In the genomic region with DNA sequence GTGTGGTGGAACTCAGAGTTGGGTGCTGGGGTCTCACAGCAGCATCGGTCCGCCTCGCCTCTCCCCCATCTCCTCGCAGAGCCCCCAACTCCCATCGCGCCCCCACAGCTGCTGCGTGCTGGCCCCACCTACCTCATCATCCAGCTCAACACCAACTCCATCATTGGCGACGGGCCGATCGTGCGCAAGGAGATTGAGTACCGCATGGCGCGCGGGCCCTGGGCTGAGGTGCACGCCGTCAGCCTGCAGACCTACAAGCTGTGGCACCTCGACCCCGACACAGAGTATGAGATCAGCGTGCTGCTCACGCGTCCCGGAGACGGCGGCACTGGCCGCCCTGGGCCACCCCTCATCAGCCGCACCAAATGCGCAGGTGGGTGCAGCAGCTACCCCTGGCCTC, we compare ENCODE assay signal across 12 cellular contexts. TPM values are rescaled to one million over a fixed set of nuclear protein-coding genes. Genes with fewer than 3 reads are reported as not detected.
A peak's percentile ranks its signal among the peaks of the same experiment; 100 is the strongest.
DNase-seq lines count a peak whose midpoint lies in the region; ATAC-seq and TF ChIP-seq lines count a peak whose summit lies in the region.
"Had no signal": no experiment of that assay in that cellular context is flagged by ENCODE, and none has a peak within 500 bp of the region (broad histone marks: within the 10 kb centered on the region; RNA-seq: fewer than 3 reads in every experiment).

No MANE protein-coding gene starts in this region.

- ATAC-seq in GM23338 (peak; percentile 35), naive B cell (ENCODE audit: low read depth in 2 of 2) (no peak), GM21723 (IDR thresholded peaks at IDR 0.05; ENCODE audit: unreplicated experiment) (no peak)
- no peak for ATAC-seq in effector memory CD8-positive, alpha-beta T cell (replicated peaks)

- intact Hi-C loops in stomach (cut with DNase I; ENCODE audit: low total_unique reads) = no loop called here

- H3K9me2 ChIP-seq in GM23338 (ENCODE audit: insufficient read depth) = no peaks in the 10 kb centered on the region

- 0 out of 2 replicates have a peak, but pooled peaks cover 6% of the 10 kb centered on the region for H3K79me2 ChIP-seq in GM23338 (replicated peaks; ENCODE audit: insufficient read depth)

- H3K4me3 ChIP-seq in AG04450 (ENCODE audit: low read depth, low read length) (peak overlapping the region; percentile 62), GM23338 (peak overlapping the region; percentile 72), stomach (no peak overlapping the region)

- H4K20me1 ChIP-seq in GM23338 (replicated peaks; ENCODE audit: insufficient read depth) = peaks cover 2% of the 10 kb centered on the region; the same call in 1 of the 2 replicates

- H3K36me3 ChIP-seq in GM23338 (ENCODE audit: insufficient read depth) (no peaks in the 10 kb centered on the region), stomach (peaks cover 0 to 7% (median 3%) of the 10 kb centered on the region in 4 donors)
- H3K36me3 ChIP-seq: cardiac muscle cell, transverse colon had no signal

- no peaks in the 10 kb centered on the region for H3F3A ChIP-seq in GM23338 (replicated peaks; ENCODE audit: low read depth)

- peaks cover 40% of the 10 kb centered on the region for H3K4me1 Mint-ChIP-seq in GM23338
- H3K4me1 Mint-ChIP-seq in effector memory CD8-positive, alpha-beta T cell (ENCODE audit: low read depth in 2 of 2) = peaks cover 5 to 6% of the 10 kb centered on the region in 2 donors
- peaks cover 5 to 11% (median 7%) of the 10 kb centered on the region in 3 donors for H3K4me1 Mint-ChIP-seq in naive B cell

- H2AFZ ChIP-seq in GM23338 = peak overlapping the region; percentile 95

- H3K27me3 ChIP-seq in AG04450 (ENCODE audit: control insufficient read depth, insufficient read depth, low read length) = no peaks in the 10 kb centered on the region
- H3K27me3 ChIP-seq in GM23338 (ENCODE audit: insufficient read depth) = peaks cover 50% of the 10 kb centered on the region
- peaks cover 0 to 38% (median 26%) of the 10 kb centered on the region in 3 donors for H3K27me3 ChIP-seq in stomach
- H3K27me3 ChIP-seq: cardiac muscle cell had no signal

- no peaks in the 10 kb centered on the region; the same call in 1 of the 2 replicates for H3K9me3 ChIP-seq in AG04450 (ENCODE audit: control insufficient read depth, insufficient read depth, low read length)
- H3K9me3 ChIP-seq in stomach = no peaks in the 10 kb centered on the region
- H3K9me3 ChIP-seq: transverse colon had no signal

- peaks cover 5% of the 10 kb centered on the region; the same call in 2 of the 3 replicates for H3K36me3 Mint-ChIP-seq in GM23338 (ENCODE audit: low read depth)
- H3K36me3 Mint-ChIP-seq in effector memory CD8-positive, alpha-beta T cell (ENCODE audit: insufficient read depth) = no peaks in the 10 kb centered on the region
- H3K36me3 Mint-ChIP-seq in naive B cell = no peaks in the 10 kb centered on the region

- WGBS in stomach, 5 donors = 65 to 87% (median 79%) methylated on average over 14 to 29 of the region's 29 CpGs

- DNase-seq in AG04450 (ENCODE audit: low read depth, low spot score) (no peak), GM23338 (ENCODE audit: low spot score) (peak; percentile 79), naive B cell (no peak), amygdala (lab: John Stamatoyannopoulos, UW) (no peak), stomach (no peak), NCI-H2081 treated with DMSO at 0.1 percent for 48 hours (lab: John Stamatoyannopoulos, UW) (no peak)
- DNase-seq in effector memory CD8-positive, alpha-beta T cell = no peak
- DNase-seq: GOT3, NCI-H2029 had no signal

- H3K4me1 ChIP-seq in GM23338 (ENCODE audit: insufficient read depth) (peaks cover 31% of the 10 kb centered on the region), stomach (peaks cover 13 to 29% (median 21%) of the 10 kb centered on the region in 4 donors)

- H3K4me3 Mint-ChIP-seq in GM23338 = peak overlapping the region; percentile 81
- peak overlapping the region; percentile 70 to 79 for H3K4me3 Mint-ChIP-seq in effector memory CD8-positive, alpha-beta T cell
- H3K4me3 Mint-ChIP-seq in naive B cell = peak overlapping the region in 7 of 8 donors; percentile 67 to 89 (median 86)

- CTCF ChIA-PET in AG04450 (lab: Charles Lee) = no interaction called here

- no peak for TF ChIP-seq POLR2A in stomach (IDR thresholded peaks at IDR 0.05)

- TF ChIP-seq CTCF in AG04450 (IDR thresholded peaks at IDR 0.05; ENCODE audit: low read depth, low read length) (no peak), GM23338 (conservative IDR thresholded peaks at IDR 0.05; ENCODE audit: low read depth in 2 of 2) (no peak), stomach (IDR thresholded peaks at IDR 0.05) (no peak)

- H3K9me3 Mint-ChIP-seq in GM23338 = no peaks in the 10 kb centered on the region; the same call in 2 of the 3 replicates
- no peaks in the 10 kb centered on the region for H3K9me3 Mint-ChIP-seq in effector memory CD8-positive, alpha-beta T cell
- peaks cover 0 to 8% (median 0%) of the 10 kb centered on the region in 7 donors for H3K9me3 Mint-ChIP-seq in naive B cell

- TF ChIP-seq EP300 in stomach (IDR thresholded peaks at IDR 0.05) = no peak

- no peak overlapping the region for H3K27ac Mint-ChIP-seq in GM23338
- no peak overlapping the region for H3K27ac Mint-ChIP-seq in effector memory CD8-positive, alpha-beta T cell
- H3K27ac Mint-ChIP-seq in naive B cell = no peak overlapping the region

- H3K27me3 Mint-ChIP-seq in GM23338 (ENCODE audit: insufficient read depth, low read depth, poor library complexity) (peaks cover 49% of the 10 kb centered on the region), naive B cell (peaks cover 43 to 59% (median 58%) of the 10 kb centered on the region in 3 donors)
- H3K27me3 Mint-ChIP-seq in effector memory CD8-positive, alpha-beta T cell = peaks cover 29 to 70% of the 10 kb centered on the region in 2 donors

- POLR2A ChIA-PET in AG04450 (lab: Yijun Ruan, JAX) = interaction anchor here (0.7 kb wide), 1 partner anchor 13 kb away, joined by 3 read pairs; no protein-coding TSS in a partner anchor

- H3K27ac ChIP-seq in AG04450 (ENCODE audit: low read depth, low read length) (no peak overlapping the region), GM23338 (ENCODE audit: low read depth) (no peak overlapping the region), stomach (no peak overlapping the region)
- H3K27ac ChIP-seq: cardiac muscle cell had no signal

- peak overlapping the region; percentile 95 for H3K4me2 ChIP-seq in GM23338

TF ChIP-seq in GM23338, 12 proteins besides CTCF, POLR2A, EP300 and RAD21 (continues in another document):
- TF ChIP-seq JUNB (IDR thresholded peaks at IDR 0.05; ENCODE audit: unreplicated experiment) = no peak
- no peak for TF ChIP-seq ETS1 (IDR thresholded peaks at IDR 0.05)
- TF ChIP-seq NANOG (IDR thresholded peaks at IDR 0.05; ENCODE audit: borderline replicate concordance) = no peak
- no peak for TF ChIP-seq ZNF331 (CRISPR knock-in tag; IDR thresholded peaks at IDR 0.05; ENCODE audit: low read depth)
- no peak for TF ChIP-seq POLR2AphosphoS5 (IDR thresholded peaks at IDR 0.05; ENCODE audit: low read depth)
- TF ChIP-seq CREB1 (CRISPR knock-in tag; IDR thresholded peaks at IDR 0.05; ENCODE audit: low read depth) = no peak
- TF ChIP-seq, protein P1, sequence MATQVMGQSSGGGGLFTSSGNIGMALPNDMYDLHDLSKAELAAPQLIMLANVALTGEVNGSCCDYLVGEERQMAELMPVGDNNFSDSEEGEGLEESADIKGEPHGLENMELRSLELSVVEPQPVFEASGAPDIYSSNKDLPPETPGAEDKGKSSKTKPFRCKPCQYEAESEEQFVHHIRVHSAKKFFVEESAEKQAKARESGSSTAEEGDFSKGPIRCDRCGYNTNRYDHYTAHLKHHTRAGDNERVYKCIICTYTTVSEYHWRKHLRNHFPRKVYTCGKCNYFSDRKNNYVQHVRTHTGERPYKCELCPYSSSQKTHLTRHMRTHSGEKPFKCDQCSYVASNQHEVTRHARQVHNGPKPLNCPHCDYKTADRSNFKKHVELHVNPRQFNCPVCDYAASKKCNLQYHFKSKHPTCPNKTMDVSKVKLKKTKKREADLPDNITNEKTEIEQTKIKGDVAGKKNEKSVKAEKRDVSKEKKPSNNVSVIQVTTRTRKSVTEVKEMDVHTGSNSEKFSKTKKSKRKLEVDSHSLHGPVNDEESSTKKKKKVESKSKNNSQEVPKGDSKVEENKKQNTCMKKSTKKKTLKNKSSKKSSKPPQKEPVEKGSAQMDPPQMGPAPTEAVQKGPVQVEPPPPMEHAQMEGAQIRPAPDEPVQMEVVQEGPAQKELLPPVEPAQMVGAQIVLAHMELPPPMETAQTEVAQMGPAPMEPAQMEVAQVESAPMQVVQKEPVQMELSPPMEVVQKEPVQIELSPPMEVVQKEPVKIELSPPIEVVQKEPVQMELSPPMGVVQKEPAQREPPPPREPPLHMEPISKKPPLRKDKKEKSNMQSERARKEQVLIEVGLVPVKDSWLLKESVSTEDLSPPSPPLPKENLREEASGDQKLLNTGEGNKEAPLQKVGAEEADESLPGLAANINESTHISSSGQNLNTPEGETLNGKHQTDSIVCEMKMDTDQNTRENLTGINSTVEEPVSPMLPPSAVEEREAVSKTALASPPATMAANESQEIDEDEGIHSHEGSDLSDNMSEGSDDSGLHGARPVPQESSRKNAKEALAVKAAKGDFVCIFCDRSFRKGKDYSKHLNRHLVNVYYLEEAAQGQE (IDR thresholded peaks at IDR 0.05; ENCODE audit: unreplicated experiment) = no peak

RNA-seq across cellular contexts. Expression of gene PTPRU, which starts 24.2 kb away (rescaled TPM):
- 7.8 and 9.7 TPM in 2 replicates for polyA plus RNA-seq in AG04450 (2011; rRNA removed)
- polyA minus RNA-seq in AG04450 (2011; rRNA and poly(A)+ RNA removed) = 18.5 and 23.1 TPM in 2 replicates
- 69.6 and 105 TPM in 2 replicates for total RNA-seq in GM23338 (2014; rRNA removed; shearing (Covaris generic))
- 7.9 and 8.0 TPM in 2 replicates for polyA plus RNA-seq in GM23338 (2016; fragmentation: Nextera tagmentation; extraction: Ambion mirVana)
- polyA plus RNA-seq in naive B cell (ENCODE audit: low read depth in 6 of 6) = not detected
- total RNA-seq in stomach = 10 to 100 TPM in 2 of 5 donors, 1 to 10 TPM in 2, under 1 TPM in 1; 0.29 to 17.5 (median 8.0) TPM
- polyA plus RNA-seq in stomach = 1 to 10 TPM; 4.9 to 5.4 (median 5.2) TPM

RNA-seq across cellular contexts. Expression of gene MECR, which starts 29.8 kb away (rescaled TPM):
- polyA plus RNA-seq in AG04450 (2011; rRNA removed) (18.2 and 23.4 TPM in 2 replicates), GM23338 (2016; fragmentation: Nextera tagmentation; extraction: Ambion mirVana) (29.4 and 32.3 TPM in 2 replicates), naive B cell (ENCODE audit: low read depth in 6 of 6) (10 to 100 TPM in 5 of 6 donors, 1 to 10 TPM in 1; 9.6 to 16.9 (median 13.6) TPM), stomach (10 to 100 TPM; 16.0 to 20.1 (median 18.2) TPM)
- polyA minus RNA-seq in AG04450 (2011; rRNA and poly(A)+ RNA removed) = 27.4 and 35.4 TPM in 2 replicates
- 14.3 and 25.7 TPM in 2 replicates for total RNA-seq in GM23338 (2014; rRNA removed; shearing (Covaris generic))
- 10 to 100 TPM in 4 of 5 donors, 1 to 10 TPM in 1; 8.9 to 47.8 (median 17.4) TPM for total RNA-seq in stomach

Comparison
In these comparisons a context has a peak if more than half of its experiments do, and no peak if none do; other contexts are left out.
1. H3K4me3 ChIP-seq: peak in AG04450 (single experiment) and GM23338 (single experiment); none in stomach (0 of 4).
2. Peak in every context shown above with its lines, with median percentiles within 50 percentile points of each other: H3K4me3 Mint-ChIP-seq.